18 cellular contexts compared by ENCODE assay signal in genomic region chr15:72011291-72011940, GRCh38.
DNase-seq lines count a peak whose midpoint lies in the region; ATAC-seq, FAIRE-seq and TF ChIP-seq lines count a peak whose summit lies in the region.
"Had no signal": no experiment of that assay in that cellular context is flagged by ENCODE, and none has a peak within 500 bp of the region (broad histone marks: within the 10 kb centered on the region; RNA-seq: fewer than 3 reads in every experiment).

No MANE protein-coding gene starts in this region.

- no peak overlapping the region for H3K4me3 Mint-ChIP-seq in H9
- H3K4me3 Mint-ChIP-seq: CD14-positive monocyte; CD8-positive, alpha-beta T cell had no signal

- H3K27ac Mint-ChIP-seq in H9: peak overlapping the region in 2 of 3 experiments; percentile 67 to 81; a peak in 3 of 7 replicates
- H3K27ac Mint-ChIP-seq: CD14-positive monocyte; CD8-positive, alpha-beta T cell had no signal

- no peak for TF ChIP-seq EP300 in GM12878 (IDR thresholded peaks at IDR 0.05; ENCODE audit: borderline replicate concordance in 1 of 2, control insufficient read depth in 1 of 2, low read depth in 2 of 2, low read length in 2 of 2)

- no peak overlapping the region for H2BK5ac ChIP-seq in H9 (ENCODE audit: insufficient read length, low read length)

- H3K9ac ChIP-seq in H9 (ENCODE audit: extremely low read depth, insufficient read length, low read length) (no peak overlapping the region), Karpas-422 (ENCODE audit: low read length) (no peak overlapping the region), GM12878 (ENCODE audit: control insufficient read depth, insufficient read depth, low read length) (no peak overlapping the region)

- no peak overlapping the region for H2AK5ac ChIP-seq in H9 (ENCODE audit: insufficient read length, low read length)

- H3K4ac ChIP-seq in H9 (ENCODE audit: low read depth, low read length): no peak overlapping the region

- ATAC-seq in GM12878: peak; percentile 36; the same call in 2 of the 3 replicates
- ATAC-seq: CD8-positive, alpha-beta T cell; HCT116 had no signal

- intact Hi-C loops in GM12878 (cut with micrococcal nuclease; ENCODE audit: unreplicated experiment): no loop called here

- H3K9me3 ChIP-seq in H9 (ENCODE audit: control insufficient read depth, low read depth, low read length) (no peaks in the 10 kb centered on the region), Karpas-422 (ENCODE audit: low read length) (no peaks in the 10 kb centered on the region), GM12878 (replicated peaks; ENCODE audit: control insufficient read depth, insufficient read depth, low read length) (no peaks in the 10 kb centered on the region)

- no peaks in the 10 kb centered on the region for H3K79me1 ChIP-seq in H9 (ENCODE audit: insufficient read depth, low read depth, low read length, poor library complexity, severe bottlenecking)

- H2BK120ac ChIP-seq in H9 (ENCODE audit: low read depth, low read length, poor library complexity, severe bottlenecking): no peak overlapping the region

- H4K20me1 ChIP-seq in H9 (ENCODE audit: control insufficient read depth, insufficient read depth, insufficient read length) (no peaks in the 10 kb centered on the region), Karpas-422 (ENCODE audit: insufficient read depth, low read depth, low read length) (no peaks in the 10 kb centered on the region), GM12878 (ENCODE audit: control insufficient read depth, insufficient read depth) (no peaks in the 10 kb centered on the region)

- POLR2A ChIA-PET in GM12878 (lab: Charles Lee): no interaction called here

- H3K9me3 Mint-ChIP-seq in H9: no peaks in the 10 kb centered on the region
- H3K9me3 Mint-ChIP-seq: CD14-positive monocyte; CD8-positive, alpha-beta T cell had no signal

- H3K27me3 ChIP-seq in H9 (ENCODE audit: insufficient read depth, low read length): no peaks in the 10 kb centered on the region
- H3K27me3 ChIP-seq in Karpas-422 (ENCODE audit: low read length): no peaks in the 10 kb centered on the region
- no peaks in the 10 kb centered on the region for H3K27me3 ChIP-seq in GM12878 (replicated peaks in 1 of 2; ENCODE audit: control insufficient read depth in 2 of 2, insufficient read depth in 2 of 2, low read length in 1 of 2)

- WGBS in H9 (ENCODE audit: extremely low coverage, insufficient read length, low lambda C conversion rate): no CpG with 5 or more reads among the region's 3 CpGs
- WGBS in GM12878 (ENCODE audit: insufficient coverage, insufficient replicate concordance, low lambda C conversion rate, missing lambda C conversion rate): 95% methylated on average over 3 of the region's 3 CpGs

- no peak overlapping the region for H2BK15ac ChIP-seq in H9 (ENCODE audit: low read depth, low read length)

- H3K36me3 ChIP-seq in Karpas-422 (ENCODE audit: insufficient read depth, low read length) (peaks cover 24% of the 10 kb centered on the region; the same call in 1 of the 2 replicates), GM12878 (ENCODE audit: control insufficient read depth in 2 of 2, insufficient read depth in 2 of 2, low read length in 1 of 2) (no peaks in the 10 kb centered on the region)

- no peak overlapping the region for H3K4me3 ChIP-seq in Karpas-422 (ENCODE audit: low read length)
- H3K4me3 ChIP-seq in GM12878: no peak overlapping the region
- H3K4me3 ChIP-seq in foreskin fibroblast (ENCODE audit: low read depth in 1 of 2, low read length in 2 of 2): no peak overlapping the region

- H3K9me2 ChIP-seq in Karpas-422 (replicated peaks; ENCODE audit: insufficient read depth, low read length): no peaks in the 10 kb centered on the region

- no peak overlapping the region for H4K5ac ChIP-seq in H9 (ENCODE audit: insufficient read length, low read depth, low read length)

- FAIRE-seq in GM12878 (lab: Jason Lieb, UNC): peak; percentile 70
- FAIRE-seq in RCC 7860 (lab: Jason Lieb, UNC): no peak
- FAIRE-seq: D721Med, G401.6, GM12892 had no signal

- H3K79me2 ChIP-seq in H9 (ENCODE audit: insufficient read depth, low read length): no peaks in the 10 kb centered on the region
- peaks cover 49% of the 10 kb centered on the region for H3K79me2 ChIP-seq in Karpas-422 (ENCODE audit: low read length)
- H3K79me2 ChIP-seq in GM12878 (ENCODE audit: control insufficient read depth, insufficient read depth, low read length): no peaks in the 10 kb centered on the region

- H4K91ac ChIP-seq in H9 (ENCODE audit: insufficient read length, low read depth, low read length): no peak overlapping the region

- H3K4me2 ChIP-seq in H9 (ENCODE audit: insufficient read depth, insufficient read length, low read length) (no peak overlapping the region), Karpas-422 (ENCODE audit: low read depth, low read length, poor library complexity, severe bottlenecking) (no peak overlapping the region), GM12878 (ENCODE audit: control insufficient read depth, insufficient read depth) (no peak overlapping the region)

- H2AFZ ChIP-seq in H9 (ENCODE audit: low read length): no peak overlapping the region
- H2AFZ ChIP-seq in Karpas-422 (ENCODE audit: low read length): no peak overlapping the region
- no peak overlapping the region for H2AFZ ChIP-seq in GM12878 (ENCODE audit: control insufficient read depth, low read depth, low read length)

- CTCF ChIA-PET in GM12878 (lab: Yijun Ruan, JAX): interaction anchor here (0.6 to 1.6 kb wide), 3 partner anchors 145 to 565 kb away, joined by 3 to 4 read pairs (median 4); no protein-coding TSS in a partner anchor

- H3K18ac ChIP-seq in H9 (ENCODE audit: insufficient read length, low read depth, low read length): no peak overlapping the region

- TF ChIP-seq CTCF in H9 (conservative IDR thresholded peaks at IDR 0.05) (no peak), GM12878 (IDR thresholded peaks at IDR 0.05 in 2 of 3, conservative IDR thresholded peaks at IDR 0.05 in 1 of 3; ENCODE audit: control insufficient read depth in 2 of 3, extremely low read depth in 1 of 3, insufficient read depth in 1 of 3, low read depth in 3 of 3, low read length in 3 of 3) (no peak), foreskin fibroblast (IDR thresholded peaks at IDR 0.05; ENCODE audit: low read depth, low read length) (no peak)

- SMC1A ChIA-PET in GM12878 (lab: Charles Lee; ENCODE audit: uncharacterized antibody, unreplicated experiment): interaction anchor here (1.1 kb wide), 1 partner anchor 9 kb away, joined by 3 read pairs; no protein-coding TSS in a partner anchor

- no peaks in the 10 kb centered on the region for H3K27me3 Mint-ChIP-seq in H9 (ENCODE audit: low read depth)

- H3K4me1 Mint-ChIP-seq in H9: no peaks in the 10 kb centered on the region
- H3K4me1 Mint-ChIP-seq: CD14-positive monocyte had no signal

- no peak overlapping the region for H4K8ac ChIP-seq in H9 (replicated peaks; ENCODE audit: insufficient read length, low read depth, low read length)

- no peak overlapping the region for H3K23ac ChIP-seq in H9 (ENCODE audit: insufficient read length, low read depth, low read length)

- no peaks in the 10 kb centered on the region for H3K23me2 ChIP-seq in H9 (ENCODE audit: insufficient read length, low read depth, low read length, poor library complexity, severe bottlenecking)

- no peak overlapping the region for H3K14ac ChIP-seq in H9 (ENCODE audit: insufficient read depth, low read length)

- H3T11ph ChIP-seq in H9 (ENCODE audit: low read length): no peak overlapping the region

- no peak overlapping the region for H2BK12ac ChIP-seq in H9 (ENCODE audit: insufficient read length, low read depth, low read length)

- in situ Hi-C loops in GM12878 (cut with MboI): no loop called here

- H2BK20ac ChIP-seq in H9 (ENCODE audit: low read depth, low read length, poor library complexity, severe bottlenecking): no peak overlapping the region

- no peak for TF ChIP-seq RAD21 in GM12878 (IDR thresholded peaks at IDR 0.05; ENCODE audit: insufficient read depth, low read depth, low read length)

- no peak for TF ChIP-seq POLR2A in GM12878 (IDR thresholded peaks at IDR 0.05; ENCODE audit: low read depth, low read length)

- H3K56ac ChIP-seq in H9 (ENCODE audit: insufficient read length, low read depth, low read length): no peak overlapping the region

- H3K36me3 Mint-ChIP-seq in H9 (ENCODE audit: insufficient read depth in 1 of 3, low read depth in 3 of 3): peaks cover 0 to 2% (median 0%) of the 10 kb centered on the region in 3 experiments; a peak in 3 of 7 replicates

- no TSS peak for BruUV-seq in GM12878 (replicated peaks; lab: Mats Ljungman, UMichigan)

- RAD21 ChIA-PET in GM12878 (lab: Charles Lee; ENCODE audit: unreplicated experiment): no interaction called here

- H3K4me1 ChIP-seq in H9 (ENCODE audit: insufficient read depth, low read length) (no peaks in the 10 kb centered on the region), Karpas-422 (ENCODE audit: low read length) (peaks cover 56% of the 10 kb centered on the region), GM12878 (ENCODE audit: control insufficient read depth, insufficient read depth, low read length) (no peaks in the 10 kb centered on the region; the same call in 1 of the 2 replicates)

- DNase-seq in H9: no peak
- no peak for DNase-seq in Karpas-422
- DNase-seq in GM12878 (ENCODE audit: low read depth, low spot score): no peak
- no peak for DNase-seq in stimulated activated CD4-positive, alpha-beta T cell treated with anti-CD3 and anti-CD28 coated beads, Interleukin-1b, Interleukin-23, amount 100 ng/mL, for 48 hours
- DNase-seq in RCC 7860 (ENCODE audit: low spot score): no peak
- no peak for DNase-seq in foreskin fibroblast
- DNase-seq: CD8-positive, alpha-beta T cell; COR-L47; DMS153; DMS79 treated with DMSO at 0.1 percent for 48 hours; EL; IMR-90 had no signal

- no peak overlapping the region for H3K27ac ChIP-seq in H9 (ENCODE audit: insufficient read length, low read depth, low read length)
- H3K27ac ChIP-seq in Karpas-422 (ENCODE audit: low read length): peak overlapping the region; percentile 65
- no peak overlapping the region for H3K27ac ChIP-seq in GM12878 (ENCODE audit: control insufficient read depth, insufficient read depth)
- H3K27ac ChIP-seq: HL-60 had no signal

TF ChIP-seq in GM12878, 131 proteins besides CTCF, POLR2A, EP300 and RAD21 (continues in another document):
- TF ChIP-seq PKNOX1 (IDR thresholded peaks at IDR 0.05): no peak
- TF ChIP-seq CREM (IDR thresholded peaks at IDR 0.05; ENCODE audit: low read depth): no peak
- no peak for TF ChIP-seq SMAD5 (IDR thresholded peaks at IDR 0.05; ENCODE audit: low read depth)
- TF ChIP-seq ZBED1 (IDR thresholded peaks at IDR 0.05; ENCODE audit: borderline replicate concordance): no peak
- TF ChIP-seq GATAD2B (conservative IDR thresholded peaks at IDR 0.05; ENCODE audit: low read depth): no peak
- no peak for TF ChIP-seq NBN (IDR thresholded peaks at IDR 0.05)
